9 cellular contexts compared by ENCODE assay signal in the genomic region with DNA sequence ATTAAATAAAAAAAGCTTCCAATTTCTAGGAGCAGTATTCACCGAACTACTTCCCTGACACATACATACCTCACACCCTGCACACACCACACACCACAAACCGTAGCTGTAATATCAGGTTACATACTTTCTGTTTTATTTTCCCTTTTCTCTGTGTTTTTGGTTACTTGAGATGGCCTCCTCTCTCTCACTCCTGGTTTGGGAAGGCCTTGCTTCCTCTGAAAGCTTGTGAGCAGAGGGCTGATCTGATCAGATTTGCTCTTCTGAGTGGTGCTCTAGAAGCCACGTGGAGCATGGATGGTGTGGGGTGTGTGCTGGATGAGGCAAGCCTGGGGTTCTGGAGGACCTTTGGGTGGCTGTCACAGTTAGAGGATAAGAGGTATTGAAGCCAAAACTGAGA. TPM values are rescaled to one million over a fixed set of nuclear protein-coding genes. Genes with fewer than 3 reads are reported as not detected.
DNase-seq lines count a peak whose midpoint lies in the region; ATAC-seq and TF ChIP-seq lines count a peak whose summit lies in the region.
"Had no signal": no experiment of that assay in that cellular context is flagged by ENCODE, and none has a peak within 500 bp of the region (broad histone marks: within the 10 kb centered on the region; RNA-seq: fewer than 3 reads in every experiment).

No MANE protein-coding gene starts in this region.

- H3K4me3 ChIP-seq in spleen (no peak overlapping the region), heart left ventricle (no peak overlapping the region)

- ATAC-seq in GM18909 (IDR thresholded peaks at IDR 0.05; ENCODE audit: poor library complexity, unreplicated experiment) (peak; percentile 86), HG02642 (IDR thresholded peaks at IDR 0.05; ENCODE audit: poor library complexity, unreplicated experiment) (peak; percentile 95), SK-N-SH treated with all-trans-retinoic acid at 6 μM for 48 hours (peak; percentile 67), natural killer cell (peak; percentile 66 to 82 (median 77)), heart left ventricle (no peak)
- ATAC-seq in stimulated activated memory B cell treated with anti-CD40 and anti-IgM and Interleukin-4, amounts not matched to agents 10 μg/mL and 1 μg/mL and 100 μg/mL, for 72 hours: no peak

- H3K9me3 ChIP-seq in spleen: no peaks in the 10 kb centered on the region
- no peaks in the 10 kb centered on the region for H3K9me3 ChIP-seq in heart left ventricle

- peaks cover 72 to 73% of the 10 kb centered on the region in 2 donors for H3K4me1 Mint-ChIP-seq in natural killer cell
- H3K4me1 Mint-ChIP-seq in stimulated activated memory B cell treated with anti-CD40 and anti-IgM and Interleukin-4, amounts not matched to agents 10 μg/mL and 1 μg/mL and 100 μg/mL, for 72 hours: peaks cover 10% of the 10 kb centered on the region

- no peak for TF ChIP-seq POLR2A in spleen (IDR thresholded peaks at IDR 0.05)
- no peak for TF ChIP-seq POLR2A in heart left ventricle (IDR thresholded peaks at IDR 0.05)

- no peaks in the 10 kb centered on the region for H3K9me3 Mint-ChIP-seq in natural killer cell
- H3K9me3 Mint-ChIP-seq in stimulated activated memory B cell treated with anti-CD40 and anti-IgM and Interleukin-4, amounts not matched to agents 10 μg/mL and 1 μg/mL and 100 μg/mL, for 72 hours: no peaks in the 10 kb centered on the region
- H3K9me3 Mint-ChIP-seq: brain had no signal

- H3K27me3 Mint-ChIP-seq in natural killer cell (ENCODE audit: low read depth in 2 of 2): no peaks in the 10 kb centered on the region
- peaks cover 32% of the 10 kb centered on the region for H3K27me3 Mint-ChIP-seq in stimulated activated memory B cell treated with anti-CD40 and anti-IgM and Interleukin-4, amounts not matched to agents 10 μg/mL and 1 μg/mL and 100 μg/mL, for 72 hours
- H3K27me3 Mint-ChIP-seq: brain had no signal

- DNase-seq in natural killer cell (peak; percentile 54), spleen (no peak), ureter (ENCODE audit: low spot score) (no peak), heart left ventricle (no peak)

- H3K4me3 Mint-ChIP-seq in natural killer cell: peak overlapping the region; percentile 85
- no peak overlapping the region for H3K4me3 Mint-ChIP-seq in stimulated activated memory B cell treated with anti-CD40 and anti-IgM and Interleukin-4, amounts not matched to agents 10 μg/mL and 1 μg/mL and 100 μg/mL, for 72 hours
- H3K4me3 Mint-ChIP-seq: brain had no signal

- H3K27me3 ChIP-seq in spleen (replicated peaks in 1 of 7) (no peaks in the 10 kb centered on the region), heart left ventricle (no peaks in the 10 kb centered on the region)

- H3K36me3 ChIP-seq in spleen (peaks cover 0 to 34% (median 2%) of the 10 kb centered on the region in 6 donors), heart left ventricle (peaks cover 0 to 38% (median 25%) of the 10 kb centered on the region in 9 donors)

- WGBS in spleen, 5 donors: 31 to 51% (median 43%) methylated on average over 3 of the region's 3 CpGs
- WGBS in heart left ventricle, 4 donors: 70 to 78% (median 76%) methylated on average over 3 of the region's 3 CpGs

- TF ChIP-seq CTCF in natural killer cell (IDR thresholded peaks at IDR 0.05) (no peak), spleen (IDR thresholded peaks at IDR 0.05 in 8 of 11, conservative IDR thresholded peaks at IDR 0.05 in 3 of 11) (no peak), heart left ventricle (IDR thresholded peaks at IDR 0.05) (no peak)

- peaks cover 4 to 73% (median 34%) of the 10 kb centered on the region in 6 donors for H3K4me1 ChIP-seq in spleen
- H3K4me1 ChIP-seq in heart left ventricle: peaks cover 0 to 32% (median 4%) of the 10 kb centered on the region in 12 donors

- peak overlapping the region; percentile 89 to 95 for H3K27ac Mint-ChIP-seq in natural killer cell
- no peak overlapping the region for H3K27ac Mint-ChIP-seq in stimulated activated memory B cell treated with anti-CD40 and anti-IgM and Interleukin-4, amounts not matched to agents 10 μg/mL and 1 μg/mL and 100 μg/mL, for 72 hours

- intact Hi-C loops in natural killer cell (cut with micrococcal nuclease) (loop anchor here (2.0 to 10.0 kb wide), 3 partner anchors 29 to 151 kb away; a partner anchor contains a TSS), spleen (cut with DNase I; ENCODE audit: low total_unique reads) (no loop called here), heart left ventricle (cut with DNase I) (no loop called here)

- peaks cover 14% of the 10 kb centered on the region for H3K36me3 Mint-ChIP-seq in natural killer cell
- H3K36me3 Mint-ChIP-seq in stimulated activated memory B cell treated with anti-CD40 and anti-IgM and Interleukin-4, amounts not matched to agents 10 μg/mL and 1 μg/mL and 100 μg/mL, for 72 hours: no peaks in the 10 kb centered on the region

- H3K27ac ChIP-seq in spleen (peak overlapping the region in 4 of 8 donors; percentile 29 to 71 (median 54)), heart left ventricle (peak overlapping the region in 1 of 12 donors; percentile 48)

TF ChIP-seq in SK-N-SH treated with all-trans-retinoic acid at 6 μM for 48 hours, 23 proteins besides CTCF, POLR2A, EP300 and RAD21 (continues in another document):
- TF ChIP-seq, protein P1, sequence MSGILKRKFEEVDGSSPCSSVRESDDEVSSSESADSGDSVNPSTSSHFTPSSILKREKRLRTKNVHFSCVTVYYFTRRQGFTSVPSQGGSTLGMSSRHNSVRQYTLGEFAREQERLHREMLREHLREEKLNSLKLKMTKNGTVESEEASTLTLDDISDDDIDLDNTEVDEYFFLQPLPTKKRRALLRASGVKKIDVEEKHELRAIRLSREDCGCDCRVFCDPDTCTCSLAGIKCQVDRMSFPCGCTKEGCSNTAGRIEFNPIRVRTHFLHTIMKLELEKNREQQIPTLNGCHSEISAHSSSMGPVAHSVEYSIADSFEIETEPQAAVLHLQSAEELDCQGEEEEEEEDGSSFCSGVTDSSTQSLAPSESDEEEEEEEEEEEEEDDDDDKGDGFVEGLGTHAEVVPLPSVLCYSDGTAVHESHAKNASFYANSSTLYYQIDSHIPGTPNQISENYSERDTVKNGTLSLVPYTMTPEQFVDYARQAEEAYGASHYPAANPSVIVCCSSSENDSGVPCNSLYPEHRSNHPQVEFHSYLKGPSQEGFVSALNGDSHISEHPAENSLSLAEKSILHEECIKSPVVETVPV (CRISPR knock-in tag; IDR thresholded peaks at IDR 0.05): no peak
- TF ChIP-seq OSR1 (CRISPR knock-in tag; IDR thresholded peaks at IDR 0.05) (no peak), TCF4 (CRISPR knock-in tag; IDR thresholded peaks at IDR 0.05; ENCODE audit: borderline replicate concordance) (no peak), CSDC2 (CRISPR knock-in tag; IDR thresholded peaks at IDR 0.05) (no peak)
- TF ChIP-seq, protein P2, sequence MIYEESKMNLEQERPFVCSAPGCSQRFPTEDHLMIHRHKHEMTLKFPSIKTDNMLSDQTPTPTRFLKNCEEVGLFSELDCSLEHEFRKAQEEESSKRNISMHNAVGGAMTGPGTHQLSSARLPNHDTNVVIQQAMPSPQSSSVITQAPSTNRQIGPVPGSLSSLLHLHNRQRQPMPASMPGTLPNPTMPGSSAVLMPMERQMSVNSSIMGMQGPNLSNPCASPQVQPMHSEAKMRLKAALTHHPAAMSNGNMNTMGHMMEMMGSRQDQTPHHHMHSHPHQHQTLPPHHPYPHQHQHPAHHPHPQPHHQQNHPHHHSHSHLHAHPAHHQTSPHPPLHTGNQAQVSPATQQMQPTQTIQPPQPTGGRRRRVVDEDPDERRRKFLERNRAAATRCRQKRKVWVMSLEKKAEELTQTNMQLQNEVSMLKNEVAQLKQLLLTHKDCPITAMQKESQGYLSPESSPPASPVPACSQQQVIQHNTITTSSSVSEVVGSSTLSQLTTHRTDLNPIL (CRISPR knock-in tag; IDR thresholded peaks at IDR 0.05; ENCODE audit: low read depth): no peak
- TF ChIP-seq, protein P3, sequence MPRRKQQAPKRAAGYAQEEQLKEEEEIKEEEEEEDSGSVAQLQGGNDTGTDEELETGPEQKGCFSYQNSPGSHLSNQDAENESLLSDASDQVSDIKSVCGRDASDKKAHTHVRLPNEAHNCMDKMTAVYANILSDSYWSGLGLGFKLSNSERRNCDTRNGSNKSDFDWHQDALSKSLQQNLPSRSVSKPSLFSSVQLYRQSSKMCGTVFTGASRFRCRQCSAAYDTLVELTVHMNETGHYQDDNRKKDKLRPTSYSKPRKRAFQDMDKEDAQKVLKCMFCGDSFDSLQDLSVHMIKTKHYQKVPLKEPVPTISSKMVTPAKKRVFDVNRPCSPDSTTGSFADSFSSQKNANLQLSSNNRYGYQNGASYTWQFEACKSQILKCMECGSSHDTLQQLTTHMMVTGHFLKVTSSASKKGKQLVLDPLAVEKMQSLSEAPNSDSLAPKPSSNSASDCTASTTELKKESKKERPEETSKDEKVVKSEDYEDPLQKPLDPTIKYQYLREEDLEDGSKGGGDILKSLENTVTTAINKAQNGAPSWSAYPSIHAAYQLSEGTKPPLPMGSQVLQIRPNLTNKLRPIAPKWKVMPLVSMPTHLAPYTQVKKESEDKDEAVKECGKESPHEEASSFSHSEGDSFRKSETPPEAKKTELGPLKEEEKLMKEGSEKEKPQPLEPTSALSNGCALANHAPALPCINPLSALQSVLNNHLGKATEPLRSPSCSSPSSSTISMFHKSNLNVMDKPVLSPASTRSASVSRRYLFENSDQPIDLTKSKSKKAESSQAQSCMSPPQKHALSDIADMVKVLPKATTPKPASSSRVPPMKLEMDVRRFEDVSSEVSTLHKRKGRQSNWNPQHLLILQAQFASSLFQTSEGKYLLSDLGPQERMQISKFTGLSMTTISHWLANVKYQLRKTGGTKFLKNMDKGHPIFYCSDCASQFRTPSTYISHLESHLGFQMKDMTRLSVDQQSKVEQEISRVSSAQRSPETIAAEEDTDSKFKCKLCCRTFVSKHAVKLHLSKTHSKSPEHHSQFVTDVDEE (CRISPR knock-in tag; IDR thresholded peaks at IDR 0.05): no peak

RNA-seq across cellular contexts. Expression of a gene that starts 20.9 kb away (rescaled TPM):
- total RNA-seq in natural killer cell (100 to 1,000 TPM; 584 to 715 (median 591) TPM), spleen (100 to 1,000 TPM; 273 to 539 (median 391) TPM), ureter (153 TPM), heart left ventricle (100 to 1,000 TPM in 3 of 9 donors, 10 to 100 TPM in 6; 69.3 to 129 (median 86.0) TPM)
- polyA plus RNA-seq in spleen (10 to 100 TPM; 15.4 to 29.1 (median 16.7) TPM), heart left ventricle (10 to 100 TPM; 13.9 to 28.8 TPM)

Comparison
In these comparisons a context has a peak if more than half of its experiments do, and no peak if none do; other contexts are left out.
1. ATAC-seq: peak in GM18909 (single experiment), HG02642 (single experiment), SK-N-SH treated with all-trans-retinoic acid at 6 μM for 48 hours (single experiment) and natural killer cell (3 of 3); none in heart left ventricle (0 of 4) and stimulated activated memory B cell treated with anti-CD40 and anti-IgM and Interleukin-4, amounts not matched to agents 10 μg/mL and 1 μg/mL and 100 μg/mL, for 72 hours (single experiment).